Comparison of ENCODE assay signal across 8 cellular contexts in the genomic region with DNA sequence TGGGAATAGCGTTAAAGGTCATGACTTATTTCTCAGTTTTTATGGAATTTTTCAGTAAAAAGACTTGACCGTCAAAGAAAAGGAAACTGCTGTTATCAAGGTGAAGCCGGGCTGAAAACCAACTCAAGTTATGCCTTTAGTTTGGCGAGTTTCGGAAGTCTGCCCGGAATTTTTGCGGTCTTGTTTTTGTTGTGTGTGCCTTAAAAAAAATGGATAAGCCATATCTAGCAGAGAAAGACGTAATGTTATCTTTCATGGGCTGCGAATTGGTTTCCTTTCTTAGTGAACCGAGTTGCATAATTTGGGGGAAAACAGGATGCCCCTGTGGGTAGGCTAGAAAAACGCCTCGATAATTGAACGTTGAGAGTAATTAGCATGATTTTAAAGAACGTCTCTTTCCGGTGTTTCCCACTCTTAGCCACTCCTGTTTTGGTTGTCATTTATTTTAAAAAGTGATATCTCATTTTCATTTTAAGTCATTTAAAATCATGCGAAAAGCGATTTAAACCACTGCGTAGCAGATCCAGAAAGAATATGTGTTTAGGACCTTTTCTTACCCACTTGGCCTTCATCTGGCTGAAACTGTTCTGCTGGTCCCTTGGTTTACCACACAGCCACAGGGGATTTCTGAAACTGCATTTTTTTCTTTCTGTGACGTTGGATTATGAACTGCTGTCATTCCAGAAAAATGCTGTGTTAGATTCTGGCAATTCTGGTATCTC. TPM values are rescaled to one million over a fixed set of nuclear protein-coding genes. Genes with fewer than 3 reads are reported as not detected.
DNase-seq lines count a peak whose midpoint lies in the region; ATAC-seq lines count a peak whose summit lies in the region.

No MANE protein-coding gene starts in this region.

- ATAC-seq in activated naive CD4-positive, alpha-beta T cell treated with anti-CD3 and anti-CD28 coated beads, Interleukin-2, amount 50 U/mL, for 72 hours = peak; percentile 58 to 68
- no peak for ATAC-seq in HG02884 (IDR thresholded peaks at IDR 0.05; ENCODE audit: unreplicated experiment)

- H3K4me3 ChIP-seq in iPS-11a (ENCODE audit: low read depth, low read length) = peak overlapping the region; percentile 75

- H3K9me3 Mint-ChIP-seq in activated naive CD4-positive, alpha-beta T cell treated with anti-CD3 and anti-CD28 coated beads, Interleukin-2, amount 50 U/mL, for 72 hours = no peaks in the 10 kb centered on the region

- H3K27ac Mint-ChIP-seq in activated naive CD4-positive, alpha-beta T cell treated with anti-CD3 and anti-CD28 coated beads, Interleukin-2, amount 50 U/mL, for 72 hours = peak overlapping the region; percentile 99 to 100

- DNase-seq in GF-D8 (lab: John Stamatoyannopoulos, UW) (peak; percentile 62), HCEC 1CT (peak; percentile 69), OCI-M2 (lab: John Stamatoyannopoulos, UW; ENCODE audit: unreplicated experiment) (peak; percentile 12), D341Med (ENCODE audit: low spot score) (no peak)
- DNase-seq in activated naive CD4-positive, alpha-beta T cell treated with anti-CD3 and anti-CD28 coated beads, Interleukin-2, amount 50 U/mL, for 72 hours (ENCODE audit: low spot score in 2 of 2) = peak; percentile 60 to 62
- peak; percentile 28 to 41 for DNase-seq in stimulated activated CD4-positive, alpha-beta T cell treated with anti-CD3 and anti-CD28 coated beads, Interleukin-15, amount 100 ng/mL, for 48 hours (ENCODE audit: low read depth in 2 of 2)

- H3K36me3 Mint-ChIP-seq in activated naive CD4-positive, alpha-beta T cell treated with anti-CD3 and anti-CD28 coated beads, Interleukin-2, amount 50 U/mL, for 72 hours = peaks cover 57% of the 10 kb centered on the region in 2 donors

RNA-seq across cellular contexts. Expression of a gene that starts 1.2 kb away (rescaled TPM):
- total RNA-seq in activated naive CD4-positive, alpha-beta T cell treated with anti-CD3 and anti-CD28 coated beads, Interleukin-2, amount 50 U/mL, for 72 hours = 10 to 100 TPM; 57.3 to 62.6 TPM
